ENCODE assay signal across 8 cellular contexts in the genomic region with DNA sequence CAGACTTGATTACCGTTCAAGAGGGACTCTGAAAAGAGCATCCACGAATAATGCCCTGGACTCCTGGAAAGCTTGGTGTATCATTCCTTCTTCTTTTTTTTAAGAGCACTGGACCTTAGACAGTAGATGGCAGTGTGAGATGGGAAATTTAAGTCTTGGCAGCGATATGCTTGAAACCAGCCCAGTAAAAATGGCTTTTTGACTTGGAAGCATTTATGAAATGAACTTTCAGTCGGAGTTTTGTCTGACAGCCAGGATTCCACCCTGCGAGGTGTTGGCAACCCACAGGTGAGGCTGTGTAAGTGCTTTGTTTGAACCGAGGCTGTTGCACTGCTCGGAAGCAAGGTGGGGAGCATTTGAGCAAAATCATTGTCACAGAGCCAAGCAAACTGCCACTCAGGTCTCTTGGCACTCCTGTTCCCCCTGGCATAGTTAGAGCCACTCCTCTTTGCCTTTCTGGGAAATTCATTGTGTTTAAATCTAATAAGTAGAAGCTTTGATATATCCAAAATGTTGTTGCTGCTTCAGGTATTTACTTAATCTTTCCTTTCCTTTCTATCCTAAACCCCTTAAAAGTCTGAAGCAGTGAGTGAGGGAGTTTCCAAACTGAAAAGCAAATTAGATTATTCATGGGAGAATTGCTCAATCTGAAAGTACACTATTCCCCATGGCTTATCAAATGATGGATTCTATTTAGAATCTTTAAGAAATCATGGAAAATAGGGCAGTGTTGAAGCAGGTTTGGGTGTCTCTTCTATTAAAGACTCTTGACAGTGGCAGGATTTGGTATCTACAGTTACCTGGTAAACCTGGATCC.
DNase-seq lines count a peak whose midpoint lies in the region; ATAC-seq and TF ChIP-seq lines count a peak whose summit lies in the region.

No MANE protein-coding gene starts in this region.

- H3K36me3 Mint-ChIP-seq in mesothelial cell of epicardium, result no peaks in the 10 kb centered on the region
- H3K36me3 Mint-ChIP-seq in activated naive CD4-positive, alpha-beta T cell treated with anti-CD3 and anti-CD28 coated beads, Interleukin-2, amount 50 U/mL, for 72 hours, result no peaks in the 10 kb centered on the region

- H3K27ac Mint-ChIP-seq in mesothelial cell of epicardium, result peak overlapping the region; percentile 48
- no peak overlapping the region for H3K27ac Mint-ChIP-seq in activated naive CD4-positive, alpha-beta T cell treated with anti-CD3 and anti-CD28 coated beads, Interleukin-2, amount 50 U/mL, for 72 hours

- no peaks in the 10 kb centered on the region for H3K9me3 Mint-ChIP-seq in mesothelial cell of epicardium
- no peaks in the 10 kb centered on the region for H3K9me3 Mint-ChIP-seq in activated naive CD4-positive, alpha-beta T cell treated with anti-CD3 and anti-CD28 coated beads, Interleukin-2, amount 50 U/mL, for 72 hours

- peak; percentile 88 for DNase-seq in NCI-H2196 (lab: John Stamatoyannopoulos, UW; ENCODE audit: unreplicated experiment)
- peak; percentile 64 for DNase-seq in cerebellar cortex (ENCODE audit: low spot score)
- DNase-seq in mesothelial cell of epicardium (ENCODE audit: low spot score in 2 of 2, unreplicated experiment in 2 of 2), result no peak
- DNase-seq in stimulated activated naive CD8-positive, alpha-beta T cell treated with anti-CD3 and anti-CD28 coated beads, Interleukin-15, Interleukin-2, amounts not matched to agents 100 U/mL and 50 U/mL, for 24 hours, result no peak
- DNase-seq in activated naive CD4-positive, alpha-beta T cell treated with anti-CD3 and anti-CD28 coated beads, Interleukin-2, amount 50 U/mL, for 72 hours (ENCODE audit: low spot score in 2 of 2), result no peak

- ATAC-seq in GM18502 (IDR thresholded peaks at IDR 0.05; ENCODE audit: poor library complexity, unreplicated experiment) (peak; percentile 61), GM19452 (IDR thresholded peaks at IDR 0.05; ENCODE audit: unreplicated experiment) (no peak), GM21619 (IDR thresholded peaks at IDR 0.05; ENCODE audit: unreplicated experiment) (no peak)
- ATAC-seq in stimulated activated naive CD8-positive, alpha-beta T cell treated with anti-CD3 and anti-CD28 coated beads, Interleukin-15, Interleukin-2, amounts not matched to agents 100 U/mL and 50 U/mL, for 24 hours, result no peak
- no peak for ATAC-seq in activated naive CD4-positive, alpha-beta T cell treated with anti-CD3 and anti-CD28 coated beads, Interleukin-2, amount 50 U/mL, for 72 hours

- H3K4me1 Mint-ChIP-seq in mesothelial cell of epicardium, result peaks cover 12% of the 10 kb centered on the region

- H3K4me3 Mint-ChIP-seq in mesothelial cell of epicardium, result peak overlapping the region; percentile 34

- no peak for TF ChIP-seq CTCF in mesothelial cell of epicardium (IDR thresholded peaks at IDR 0.05; ENCODE audit: unreplicated experiment)

- no peaks in the 10 kb centered on the region for H3K27me3 Mint-ChIP-seq in mesothelial cell of epicardium (ENCODE audit: low read depth)

Comparison
In these comparisons a context has a peak if more than half of its experiments do, and no peak if none do; other contexts are left out.
1. DNase-seq: peak in NCI-H2196 (single experiment) and cerebellar cortex (single experiment); none in mesothelial cell of epicardium (0 of 2), stimulated activated naive CD8-positive, alpha-beta T cell treated with anti-CD3 and anti-CD28 coated beads, Interleukin-15, Interleukin-2, amounts not matched to agents 100 U/mL and 50 U/mL, for 24 hours (single experiment) and activated naive CD4-positive, alpha-beta T cell treated with anti-CD3 and anti-CD28 coated beads, Interleukin-2, amount 50 U/mL, for 72 hours (0 of 2).